10 cellular contexts compared by ENCODE assay signal in genomic region chr16:48261569-48261968, GRCh38. TPM values are rescaled to one million over a fixed set of nuclear protein-coding genes. Genes with fewer than 3 reads are reported as not detected.
"Had no signal": no experiment of that assay in that cellular context is flagged by ENCODE, and none has a peak within 500 bp of the region (broad histone marks: within the 10 kb centered on the region; RNA-seq: fewer than 3 reads in every experiment).

No MANE protein-coding gene starts in this region.

- H3K9me3 ChIP-seq: HAP-1 had no signal

- H3K27ac ChIP-seq: GM23248 had no signal

- DNase-seq: GM23248, GOT3, H7, H9, HCEC 1CT, HFFc6 had no signal

- H3K4me1 Mint-ChIP-seq: H9 had no signal

- H3K27ac Mint-ChIP-seq: GM23338, H9, HFFc6 had no signal

- ATAC-seq: GM23338, HCT116 had no signal

- H3K4me3 ChIP-seq: GM23248, GM23338, HAP-1 had no signal

- H3K4me3 Mint-ChIP-seq: GM23338, H9, HFFc6 had no signal

RNA-seq across cellular contexts. Expression of gene ABCC11, which starts 14.2 kb away (rescaled TPM):
- total RNA-seq: GM23338, H1 had no signal
